In the genomic region with DNA sequence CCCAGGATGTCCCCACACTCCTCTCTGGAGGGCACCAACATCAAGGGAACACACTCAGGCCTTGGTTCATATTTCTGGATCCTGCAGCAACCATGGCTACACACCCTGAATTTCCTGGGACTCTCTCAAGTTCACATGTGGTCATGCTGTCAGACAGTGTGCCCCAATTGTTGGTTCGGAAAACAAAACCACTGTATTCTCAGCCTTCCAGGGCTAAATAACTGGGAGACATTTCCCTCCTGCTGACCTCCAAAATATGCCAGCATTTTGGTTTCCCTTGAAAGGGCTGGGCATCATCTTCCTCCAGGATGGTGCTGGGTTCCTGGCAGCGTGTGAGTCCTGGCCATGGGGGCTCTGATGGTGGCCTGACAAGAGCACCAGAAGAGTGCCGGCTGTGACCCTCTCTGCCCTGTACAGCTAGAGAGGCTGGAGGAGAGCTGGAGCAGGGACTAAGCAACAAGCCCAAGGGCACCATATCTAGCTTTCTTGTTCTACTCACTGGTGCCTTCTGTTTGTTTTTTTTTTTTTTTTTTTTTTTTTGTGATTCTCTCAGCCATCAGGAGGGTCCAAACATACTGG, we compare ENCODE assay signal across 9 cellular contexts. TPM values are rescaled to one million over a fixed set of nuclear protein-coding genes. Genes with fewer than 3 reads are reported as not detected.
DNase-seq lines count a peak whose midpoint lies in the region; ATAC-seq and TF ChIP-seq lines count a peak whose summit lies in the region.
"Had no signal": no experiment of that assay in that cellular context is flagged by ENCODE, and none has a peak within 500 bp of the region (broad histone marks: within the 10 kb centered on the region; RNA-seq: fewer than 3 reads in every experiment).

No MANE protein-coding gene starts in this region.

- H3K27ac Mint-ChIP-seq in CD4-positive, alpha-beta T cell, result peak overlapping the region; percentile 95
- peak overlapping the region; percentile 89 to 97 (median 92) for H3K27ac Mint-ChIP-seq in IgD-negative memory B cell
- H3K27ac Mint-ChIP-seq in chondrocyte (ENCODE audit: unreplicated experiment), result peak overlapping the region; percentile 81

- H3K9me3 Mint-ChIP-seq in CD4-positive, alpha-beta T cell, result no peaks in the 10 kb centered on the region
- H3K9me3 Mint-ChIP-seq in IgD-negative memory B cell (peaks cover 0 to 3% (median 0%) of the 10 kb centered on the region in 3 donors), chondrocyte (ENCODE audit: low read depth) (peaks cover 6% of the 10 kb centered on the region)

- peak overlapping the region; percentile 56 for H2AFZ ChIP-seq in parathyroid adenoma

- peak overlapping the region; percentile 51 for H3K4me3 ChIP-seq in parathyroid adenoma (ENCODE audit: low read depth, low read length)

- TF ChIP-seq CTCF in CD4-positive, alpha-beta T cell (IDR thresholded peaks at IDR 0.05), result peak; percentile 16
- TF ChIP-seq CTCF in chondrocyte (IDR thresholded peaks at IDR 0.05) (no peak), parathyroid adenoma (IDR thresholded peaks at IDR 0.05) (no peak)

- no peaks in the 10 kb centered on the region for H3K27me3 ChIP-seq in CD4-positive, alpha-beta T cell (ENCODE audit: control insufficient read depth, insufficient read depth, low read length)
- no peaks in the 10 kb centered on the region for H3K27me3 ChIP-seq in parathyroid adenoma (ENCODE audit: control insufficient read depth, insufficient read depth, low read length)

- POLR2A ChIA-PET in CD4-positive, alpha-beta T cell (lab: Charles Lee), result interaction anchor here (0.7 to 4.9 kb wide), 11 partner anchors 12 to 142 kb away, joined by 3 to 54 read pairs (median 6); a partner anchor contains a TSS

- peaks cover 61% of the 10 kb centered on the region for H3K4me1 Mint-ChIP-seq in CD4-positive, alpha-beta T cell (ENCODE audit: low read depth)
- H3K4me1 Mint-ChIP-seq in IgD-negative memory B cell (peaks cover 33 to 54% (median 46%) of the 10 kb centered on the region in 3 donors), chondrocyte (ENCODE audit: low read depth) (peaks cover 91% of the 10 kb centered on the region)

- H3K4me1 ChIP-seq in parathyroid adenoma, result peaks cover 47% of the 10 kb centered on the region

- peak overlapping the region; percentile 94 for H3K4me3 Mint-ChIP-seq in CD4-positive, alpha-beta T cell
- peak overlapping the region; percentile 92 to 98 (median 93) for H3K4me3 Mint-ChIP-seq in IgD-negative memory B cell
- no peak overlapping the region for H3K4me3 Mint-ChIP-seq in chondrocyte (ENCODE audit: unreplicated experiment)

- H3K9me3 ChIP-seq in CD4-positive, alpha-beta T cell (ENCODE audit: control insufficient read depth, low read length), result no peaks in the 10 kb centered on the region
- H3K9me3 ChIP-seq in parathyroid adenoma (ENCODE audit: control insufficient read depth, low read length), result no peaks in the 10 kb centered on the region

- no peak overlapping the region for H3K9ac ChIP-seq in parathyroid adenoma

- H3K4me2 ChIP-seq in parathyroid adenoma (ENCODE audit: low read length), result peak overlapping the region; percentile 54

- no peak for ATAC-seq in CD4-positive, alpha-beta T cell (ENCODE audit: poor library complexity)
- ATAC-seq in GM21825 (IDR thresholded peaks at IDR 0.05; ENCODE audit: unreplicated experiment) (no peak), GM19397 (IDR thresholded peaks at IDR 0.05; ENCODE audit: unreplicated experiment) (no peak)

- H3K27me3 Mint-ChIP-seq in CD4-positive, alpha-beta T cell, result no peaks in the 10 kb centered on the region
- H3K27me3 Mint-ChIP-seq in IgD-negative memory B cell (no peaks in the 10 kb centered on the region), chondrocyte (ENCODE audit: low read depth) (no peaks in the 10 kb centered on the region)

- peaks cover 42% of the 10 kb centered on the region for H3K36me3 Mint-ChIP-seq in CD4-positive, alpha-beta T cell (ENCODE audit: low read depth)
- H3K36me3 Mint-ChIP-seq in IgD-negative memory B cell, result peaks cover 4% of the 10 kb centered on the region
- peaks cover 2% of the 10 kb centered on the region for H3K36me3 Mint-ChIP-seq in chondrocyte (ENCODE audit: low read depth)

- intact Hi-C loops in CD4-positive, alpha-beta T cell (cut with DNase I, micrococcal nuclease), result loop anchor here (2.0 kb wide), 2 partner anchors 38 to 48 kb away; a partner anchor contains a TSS

- peak overlapping the region; percentile 77 for H3K27ac ChIP-seq in CD4-positive, alpha-beta T cell (ENCODE audit: low read depth, low read length)
- H3K27ac ChIP-seq in parathyroid adenoma, result peak overlapping the region; percentile 97

- no peaks in the 10 kb centered on the region for H3K36me3 ChIP-seq in parathyroid adenoma (ENCODE audit: control insufficient read depth, insufficient read depth, low read length)

- H3K79me2 ChIP-seq in parathyroid adenoma, result peaks cover 19% of the 10 kb centered on the region

- DNase-seq in CD4-positive, alpha-beta T cell, result no peak
- DNase-seq in chondrocyte (ENCODE audit: low spot score) (no peak), NCI-H2171 (lab: John Stamatoyannopoulos, UW) (no peak), NOMO-1 (lab: John Stamatoyannopoulos, UW; ENCODE audit: unreplicated experiment in 2 of 2) (no peak)
- DNase-seq: NCI-H226 had no signal

- CTCF ChIA-PET in CD4-positive, alpha-beta T cell (lab: Charles Lee), result interaction anchor here (0.8 to 2.3 kb wide), 5 partner anchors 9 to 49 kb away, joined by 3 to 6 read pairs (median 4); no protein-coding TSS in a partner anchor

RNA-seq across cellular contexts. Expression of a gene that starts 37.5 kb away (rescaled TPM):
- total RNA-seq in CD4-positive, alpha-beta T cell, result 100 to 1,000 TPM; 237 to 264 TPM
- polyA plus RNA-seq in IgD-negative memory B cell, result 120 TPM
- 60.0 to 68.9 TPM (median 61.8 TPM) in 3 replicates for total RNA-seq in chondrocyte
